Comparison of ENCODE assay signal across 1 cellular context in the genomic region with DNA sequence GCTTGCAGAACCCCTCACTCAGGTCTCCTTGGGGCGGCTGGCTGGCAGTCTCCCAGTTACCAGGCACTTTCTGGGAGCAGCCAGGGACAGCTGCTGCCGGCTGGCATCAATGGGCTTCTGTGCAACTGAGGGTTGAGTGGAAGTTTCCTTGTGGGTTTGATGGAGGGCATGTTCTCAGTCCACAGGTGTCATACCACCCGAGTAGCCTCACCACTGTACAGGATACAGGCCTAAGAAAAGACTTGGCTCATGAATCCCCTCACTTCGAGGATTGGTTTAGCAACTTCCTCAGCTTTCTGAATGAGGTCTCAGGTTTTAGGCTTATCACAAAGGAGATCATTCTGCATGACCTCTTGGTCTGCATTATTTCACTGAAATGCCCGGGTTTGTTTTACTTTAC.
A peak's percentile ranks its signal among the peaks of the same experiment; 100 is the strongest.
TF ChIP-seq lines count a peak whose summit lies in the region.

No MANE protein-coding gene starts in this region.

TF ChIP-seq in HepG2, 621 proteins besides CTCF, POLR2A, EP300 and RAD21:
- no peak for TF ChIP-seq KLF6 (CRISPR knock-in tag; IDR thresholded peaks at IDR 0.05)
- TF ChIP-seq HCFC1 (IDR thresholded peaks at IDR 0.05; ENCODE audit: low read depth, low read length) = 0 out of 2 replicates have a peak, but pooled peaks have one; percentile 10
- TF ChIP-seq ETV5 (CRISPR knock-in tag; IDR thresholded peaks at IDR 0.05; ENCODE audit: borderline replicate concordance) = no peak
